Comparison of ENCODE assay signal across 16 cellular contexts in genomic region chr4:25443851-25444250, GRCh38.
"Had no signal": no experiment of that assay in that cellular context is flagged by ENCODE, and none has a peak within 500 bp of the region (broad histone marks: within the 10 kb centered on the region; RNA-seq: fewer than 3 reads in every experiment).

No MANE protein-coding gene starts in this region.

- H3K36me3 ChIP-seq: esophagus muscularis mucosa, gastrocnemius medialis, heart right ventricle, left lung had no signal

- H3K27ac ChIP-seq: coronary artery, dorsolateral prefrontal cortex, esophagus muscularis mucosa, gastrocnemius medialis, heart right ventricle had no signal

- H3K4me1 ChIP-seq: gastrocnemius medialis had no signal

- DNase-seq: dermis blood vessel endothelial cell; dorsolateral prefrontal cortex; effector CD4-positive, alpha-beta T cell; effector memory CD4-positive, alpha-beta T cell; foreskin melanocyte; gastrocnemius medialis; glutamatergic neuron; heart right ventricle; hippocampal formation; left cardiac atrium; left lung; left ventricle myocardium superior; mesenchymal stem cell; midbrain had no signal

- H3K9me3 ChIP-seq: esophagus muscularis mucosa, gastrocnemius medialis had no signal

- H3K27me3 ChIP-seq: dorsolateral prefrontal cortex, esophagus muscularis mucosa, gastrocnemius medialis, heart right ventricle, left lung had no signal

- H3K4me3 ChIP-seq: coronary artery, dorsolateral prefrontal cortex, esophagus muscularis mucosa, gastrocnemius medialis, heart right ventricle, left lung had no signal

- ATAC-seq: gastrocnemius medialis, heart right ventricle, left cardiac atrium, left ventricle myocardium superior had no signal
